ENCODE assay signal across 25 cellular contexts in genomic region chr11:94751216-94751612, GRCh38. TPM values are rescaled to one million over a fixed set of nuclear protein-coding genes. Genes with fewer than 3 reads are reported as not detected.
DNase-seq lines count a peak whose midpoint lies in the region; ATAC-seq and TF ChIP-seq lines count a peak whose summit lies in the region.
"Had no signal": no experiment of that assay in that cellular context is flagged by ENCODE, and none has a peak within 500 bp of the region (broad histone marks: within the 10 kb centered on the region; RNA-seq: fewer than 3 reads in every experiment).

No MANE protein-coding gene starts in this region.

- H3K4me3 ChIP-seq in mammary epithelial cell (replicated peaks in 1 of 3; ENCODE audit: insufficient read depth in 1 of 3, low read depth in 2 of 3, low read length in 3 of 3) (no peak overlapping the region), gastroesophageal sphincter (no peak overlapping the region), sigmoid colon (no peak overlapping the region), BE2C (ENCODE audit: low read depth, low read length) (no peak overlapping the region)
- H3K4me3 ChIP-seq: BLaER1, neural progenitor cell, transverse colon had no signal

- H3K27ac ChIP-seq in mammary epithelial cell (ENCODE audit: insufficient read depth, low read depth, low read length) = peak overlapping the region; percentile 99
- peak overlapping the region; percentile 78 to 85 (median 81) for H3K27ac ChIP-seq in gastroesophageal sphincter
- H3K27ac ChIP-seq in sigmoid colon = peak overlapping the region in 3 of 4 donors; percentile 27 to 79 (median 70)
- H3K27ac ChIP-seq: BLaER1, neural progenitor cell, WERI-Rb-1 had no signal

- H3K27me3 ChIP-seq in mammary epithelial cell (ENCODE audit: insufficient read depth, low read length) (no peaks in the 10 kb centered on the region), gastroesophageal sphincter (no peaks in the 10 kb centered on the region), sigmoid colon (no peaks in the 10 kb centered on the region), BE2C (no peaks in the 10 kb centered on the region)
- H3K27me3 ChIP-seq: BLaER1, neural progenitor cell had no signal

- peaks cover 72% of the 10 kb centered on the region for H3K79me2 ChIP-seq in mammary epithelial cell (ENCODE audit: insufficient read depth, low read length)

- CTCF ChIA-PET in mammary epithelial cell (lab: Charles Lee; ENCODE audit: low non-redundant PET) = no interaction called here

- H3K9ac ChIP-seq in mammary epithelial cell (ENCODE audit: insufficient read depth, low read length) = no peak overlapping the region
- H3K9ac ChIP-seq: BLaER1, neural progenitor cell had no signal

- no peak overlapping the region for H3K4me2 ChIP-seq in mammary epithelial cell (ENCODE audit: insufficient read depth, low read depth, low read length)
- H3K4me2 ChIP-seq: neural progenitor cell had no signal

- no peaks in the 10 kb centered on the region for H3K36me3 ChIP-seq in mammary epithelial cell (ENCODE audit: insufficient read depth, low read length)
- H3K36me3 ChIP-seq in gastroesophageal sphincter = no peaks in the 10 kb centered on the region
- no peaks in the 10 kb centered on the region for H3K36me3 ChIP-seq in sigmoid colon
- H3K36me3 ChIP-seq in BE2C = no peaks in the 10 kb centered on the region
- H3K36me3 ChIP-seq: BLaER1, neural progenitor cell, transverse colon had no signal

- H3K36me3 Mint-ChIP-seq in HFFc6 (ENCODE audit: low read depth) = no peaks in the 10 kb centered on the region; the same call in 1 of the 2 replicates
- H3K36me3 Mint-ChIP-seq in mesothelial cell of epicardium = no peaks in the 10 kb centered on the region
- H3K36me3 Mint-ChIP-seq: activated naive CD4-positive, alpha-beta T cell treated with anti-CD3 and anti-CD28 coated beads, Interleukin-2, amount 50 U/mL, for 72 hours had no signal

- WGBS in mammary epithelial cell (ENCODE audit: low coverage, missing lambda C conversion rate) = 98% methylated on average over 5 of the region's 5 CpGs
- WGBS in gastroesophageal sphincter (ENCODE audit: low coverage in 1 of 2), 2 donors = 69 to 81% methylated on average over 5 of the region's 5 CpGs
- 86 to 87% methylated on average over 5 of the region's 5 CpGs for WGBS in sigmoid colon, 2 donors

- H3K27me3 Mint-ChIP-seq in HFFc6 (ENCODE audit: insufficient read depth) (peaks cover 1% of the 10 kb centered on the region; the same call in 1 of the 2 replicates), mesothelial cell of epicardium (ENCODE audit: low read depth) (no peaks in the 10 kb centered on the region)

- no peak for TF ChIP-seq CTCF in HFFc6 (IDR thresholded peaks at IDR 0.05)
- no peak for TF ChIP-seq CTCF in mammary epithelial cell (conservative IDR thresholded peaks at IDR 0.05 in 1 of 2, IDR thresholded peaks at IDR 0.05 in 1 of 2; ENCODE audit: extremely low read depth in 1 of 2, insufficient read depth in 1 of 2, low read depth in 1 of 2, low read length in 2 of 2)
- no peak for TF ChIP-seq CTCF in gastroesophageal sphincter (IDR thresholded peaks at IDR 0.05)
- no peak for TF ChIP-seq CTCF in sigmoid colon (IDR thresholded peaks at IDR 0.05)
- no peak for TF ChIP-seq CTCF in mesothelial cell of epicardium (IDR thresholded peaks at IDR 0.05; ENCODE audit: unreplicated experiment)
- TF ChIP-seq CTCF in BE2C (IDR thresholded peaks at IDR 0.05; ENCODE audit: low read depth, low read length) = no peak

- H3K4me3 Mint-ChIP-seq in HFFc6 = peak overlapping the region; percentile 67; the same call in 1 of the 2 replicates
- no peak overlapping the region for H3K4me3 Mint-ChIP-seq in mesothelial cell of epicardium
- H3K4me3 Mint-ChIP-seq: H9, neural progenitor cell had no signal

- H3K4me1 ChIP-seq in mammary epithelial cell (ENCODE audit: insufficient read depth, low read length) (peaks cover 89% of the 10 kb centered on the region), gastroesophageal sphincter (peaks cover 23 to 68% (median 30%) of the 10 kb centered on the region in 3 donors), sigmoid colon (peaks cover 0 to 42% (median 28%) of the 10 kb centered on the region in 4 donors), BE2C (no peaks in the 10 kb centered on the region)

- no peak for TF ChIP-seq EP300 in gastroesophageal sphincter (IDR thresholded peaks at IDR 0.05)
- TF ChIP-seq EP300 in sigmoid colon (IDR thresholded peaks at IDR 0.05) = no peak

- dilution Hi-C loops in mammary epithelial cell (cut with HindIII; ENCODE audit: low sequenced_read_pairs) = no loop called here

- H2AFZ ChIP-seq in mammary epithelial cell (ENCODE audit: low read depth, low read length) = no peak overlapping the region
- H2AFZ ChIP-seq: neural progenitor cell had no signal

- H3K27ac Mint-ChIP-seq in HFFc6 (peak overlapping the region; percentile 83), mesothelial cell of epicardium (no peak overlapping the region)
- H3K27ac Mint-ChIP-seq: activated naive CD4-positive, alpha-beta T cell treated with anti-CD3 and anti-CD28 coated beads, Interleukin-2, amount 50 U/mL, for 72 hours; activated T-helper 2 cell treated with anti-CD3 and anti-CD28 coated beads, Interferon-gamma antibody, Interleukin-2, Interleukin-4, amounts not matched to agents 10 μg/mL and 5 μg/mL and 100 μg/mL, durations not matched to agents 14 hours and 24 hours and 36 hours; H9; neural progenitor cell had no signal

- no peak for TF ChIP-seq POLR2A in gastroesophageal sphincter (IDR thresholded peaks at IDR 0.05)
- TF ChIP-seq POLR2A in sigmoid colon (IDR thresholded peaks at IDR 0.05) = no peak

- DNase-seq in HFFc6 (no peak), mammary epithelial cell (no peak), sigmoid colon (no peak), NCI-H146 (lab: John Stamatoyannopoulos, UW) (no peak), DMS 273 (lab: John Stamatoyannopoulos, UW; ENCODE audit: unreplicated experiment) (no peak), mesothelial cell of epicardium (ENCODE audit: low spot score in 2 of 2, unreplicated experiment in 2 of 2) (no peak), BE2C (no peak)
- DNase-seq: activated CD4-positive, alpha-beta T cell treated with anti-CD3 and anti-CD28 coated beads for 4 hours; anterior cingulate cortex; DMS53; H9; hippocampal formation; left colon; mesendoderm; NCI-H1694; NCI-H446 treated with DMSO at 0.1 percent for 48 hours; NCI-H82; stimulated activated CD4-positive, alpha-beta T cell treated with anti-CD3 and anti-CD28 coated beads, Interleukin-4, amount 100 ng/mL, for 24 hours; transverse colon; WERI-Rb-1 had no signal

- no TSS peak for BruUV-seq in mammary epithelial cell (replicated peaks; lab: Mats Ljungman, UMichigan)

- H3K9me3 ChIP-seq in mammary epithelial cell (replicated peaks; ENCODE audit: insufficient read depth, low read length) (no peaks in the 10 kb centered on the region), gastroesophageal sphincter (no peaks in the 10 kb centered on the region), sigmoid colon (no peaks in the 10 kb centered on the region), BE2C (no peaks in the 10 kb centered on the region)
- H3K9me3 ChIP-seq: BLaER1, transverse colon had no signal

- intact Hi-C loops in mammary epithelial cell (cut with micrococcal nuclease) (no loop called here), sigmoid colon (cut with DNase I) (no loop called here)

- H3K4me1 Mint-ChIP-seq in HFFc6 (ENCODE audit: low read depth) = peaks cover 81% of the 10 kb centered on the region
- H3K4me1 Mint-ChIP-seq in mesothelial cell of epicardium = peaks cover 33% of the 10 kb centered on the region

- no peaks in the 10 kb centered on the region for H4K20me1 ChIP-seq in mammary epithelial cell (ENCODE audit: insufficient read depth, low read length)
- H4K20me1 ChIP-seq: BLaER1 had no signal

- peak; percentile 42 for ATAC-seq in gastroesophageal sphincter
- ATAC-seq: activated naive CD4-positive, alpha-beta T cell treated with anti-CD3 and anti-CD28 coated beads, Interleukin-2, amount 50 U/mL, for 72 hours; left colon had no signal

- no peaks in the 10 kb centered on the region for H3K9me3 Mint-ChIP-seq in HFFc6
- no peaks in the 10 kb centered on the region for H3K9me3 Mint-ChIP-seq in mesothelial cell of epicardium
- H3K9me3 Mint-ChIP-seq: activated naive CD4-positive, alpha-beta T cell treated with anti-CD3 and anti-CD28 coated beads, Interleukin-2, amount 50 U/mL, for 72 hours; activated T-helper 2 cell treated with anti-CD3 and anti-CD28 coated beads, Interferon-gamma antibody, Interleukin-2, Interleukin-4, amounts not matched to agents 10 μg/mL and 5 μg/mL and 100 μg/mL, durations not matched to agents 14 hours and 24 hours and 36 hours; H9; neural progenitor cell had no signal

- in situ Hi-C loops in mammary epithelial cell (cut with MboI; ENCODE audit: low sequenced_read_pairs in 2 of 2) = no loop called here

RNA-seq across cellular contexts. Expression of gene AMOTL1, which starts 16.9 kb away (rescaled TPM):
- 10 to 100 TPM; 43.1 to 65.9 (median 48.4) TPM for total RNA-seq in HFFc6 (2021; fragmentation: NEBNext Ultra II Directional; extraction: Animal tissue kit (Norgen Biotek cat#: 25700))
- total RNA-seq in mammary epithelial cell = 100 to 1,000 TPM; 181 to 201 TPM
- polyA plus RNA-seq in mammary epithelial cell = 87.4 TPM
- polyA minus RNA-seq in mammary epithelial cell = 304 TPM
- 100 to 1,000 TPM; 136 to 215 (median 176) TPM for total RNA-seq in gastroesophageal sphincter
- 100 to 1,000 TPM in 3 of 4 donors, 10 to 100 TPM in 1; 96.3 to 161 (median 115) TPM for total RNA-seq in sigmoid colon
- 1 to 10 TPM in 2 of 3 donors, under 1 TPM in 1; 0.69 to 7.9 (median 1.8) TPM for polyA plus RNA-seq in sigmoid colon
- total RNA-seq in mesothelial cell of epicardium = 77.0 to 78.5 TPM (median 77.8 TPM) in 3 replicates
- 43.2 TPM for polyA plus RNA-seq in BE2C (2012; ENCODE audit: insufficient read depth, insufficient read length, low read depth)
